ENCODE assay signal across 8 cellular contexts in the genomic region with DNA sequence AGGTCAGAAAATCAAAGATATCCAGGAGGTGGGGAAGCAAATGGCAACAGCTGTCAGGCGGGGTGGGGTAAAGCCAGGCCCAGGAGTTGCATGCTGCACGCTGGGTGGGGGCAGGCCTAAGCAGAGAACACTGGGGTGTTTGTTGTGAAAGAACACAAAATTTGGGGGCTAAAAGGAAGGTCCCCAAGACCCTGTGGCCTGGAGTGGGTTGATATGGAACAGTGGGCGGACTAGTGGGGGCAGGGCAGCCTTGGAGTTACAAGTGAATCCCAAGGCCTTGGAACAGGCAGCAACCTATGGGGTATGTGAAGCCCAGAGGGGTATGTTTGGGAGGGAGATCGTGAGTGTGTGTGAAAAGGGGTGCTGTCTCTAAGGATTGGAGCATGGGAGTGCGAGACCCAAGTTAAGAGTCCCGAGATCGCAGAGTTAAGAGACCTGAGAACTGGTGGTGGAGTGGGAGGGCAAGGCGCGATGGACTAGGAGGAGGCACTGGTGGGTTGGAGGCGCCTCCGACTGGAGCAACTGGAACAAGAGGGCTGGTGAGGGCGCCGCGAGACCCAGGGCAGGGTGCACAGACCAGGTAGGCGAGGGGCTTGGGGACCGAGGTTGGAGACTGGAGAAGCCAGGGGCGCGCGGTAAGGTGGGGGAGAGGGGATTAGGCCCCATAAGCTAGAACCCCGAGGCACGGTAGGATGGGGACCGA. TPM values are rescaled to one million over a fixed set of nuclear protein-coding genes. Genes with fewer than 3 reads are reported as not detected.
DNase-seq lines count a peak whose midpoint lies in the region; ATAC-seq and TF ChIP-seq lines count a peak whose summit lies in the region.

No MANE protein-coding gene starts in this region.

- no peak for TF ChIP-seq CTCF in GM12875 (IDR thresholded peaks at IDR 0.05; ENCODE audit: borderline replicate concordance, insufficient read depth, low read depth, low read length)
- TF ChIP-seq CTCF in RWPE1 (conservative IDR thresholded peaks at IDR 0.05; ENCODE audit: low read depth): no peak
- TF ChIP-seq CTCF in colonic mucosa (IDR thresholded peaks at IDR 0.05): no peak
- TF ChIP-seq CTCF in lower leg skin (IDR thresholded peaks at IDR 0.05): no peak

- H3K27me3 ChIP-seq in colonic mucosa: no peaks in the 10 kb centered on the region

- no peak for TF ChIP-seq POLR2A in lower leg skin (IDR thresholded peaks at IDR 0.05)

- H3K4me3 ChIP-seq in GM12875 (ENCODE audit: low read depth, low read length) (peak overlapping the region; percentile 54), colonic mucosa (peak overlapping the region; percentile 84), lower leg skin (ENCODE audit: low read depth, poor library complexity, severe bottlenecking) (peak overlapping the region; percentile 60)

- WGBS in lower leg skin, 2 donors: 11 to 13% methylated on average over 22 of the region's 22 CpGs

- POLR2A ChIA-PET in RWPE1 (lab: Yijun Ruan, JAX; ENCODE audit: low non-redundant PET): interaction anchor here (0.9 to 2.0 kb wide), 2 partner anchors 74 to 78 kb away, joined by 3 to 4 read pairs; a partner anchor contains a TSS

- DNase-seq in RWPE1 (ENCODE audit: low spot score): peak; percentile 17
- peak; percentile 41 for DNase-seq in colonic mucosa
- no peak for DNase-seq in lower leg skin (ENCODE audit: low spot score in 2 of 2)
- no peak for DNase-seq in KG1 (lab: John Stamatoyannopoulos, UW)
- DNase-seq in middle frontal gyrus (ENCODE audit: extremely low spot score, low spot score): no peak

- CTCF ChIA-PET in RWPE1 (lab: Yijun Ruan, JAX): no interaction called here

- peak overlapping the region; percentile 89 to 92 for H3K9ac ChIP-seq in colonic mucosa (ENCODE audit: low read depth in 2 of 2, low read length in 2 of 2)

- no peaks in the 10 kb centered on the region for H3K9me3 ChIP-seq in colonic mucosa

- ATAC-seq in HG02759 (IDR thresholded peaks at IDR 0.05; ENCODE audit: unreplicated experiment): peak; percentile 10

- H3K27ac ChIP-seq in RWPE1: peak overlapping the region; percentile 86
- peak overlapping the region; percentile 87 for H3K27ac ChIP-seq in colonic mucosa
- H3K27ac ChIP-seq in temporal lobe (ENCODE audit: low read depth, low read length): peak overlapping the region; percentile 86

- peaks cover 7% of the 10 kb centered on the region for H3K4me1 ChIP-seq in colonic mucosa

- intact Hi-C loops in colonic mucosa (cut with DNase I): no loop called here
- intact Hi-C loops in lower leg skin (cut with DNase I; ENCODE audit: low total_unique reads): no loop called here

- H3K36me3 ChIP-seq in colonic mucosa: no peaks in the 10 kb centered on the region

RNA-seq across cellular contexts. Expression of a gene that starts 0.7 kb away (rescaled TPM):
- total RNA-seq in colonic mucosa (10 to 100 TPM; 13.7 to 15.3 TPM), lower leg skin (10 to 100 TPM; 11.8 to 18.2 (median 13.6) TPM), temporal lobe (12.8 TPM)

RNA-seq across cellular contexts. Expression of a gene that starts 6.2 kb away (rescaled TPM):
- 100 to 1,000 TPM in 1 of 2 donors, 10 to 100 TPM in 1; 73.2 to 112 TPM for total RNA-seq in colonic mucosa
- 10 to 100 TPM; 19.0 to 37.9 (median 27.3) TPM for total RNA-seq in lower leg skin
- 8.4 TPM for total RNA-seq in temporal lobe

RNA-seq across cellular contexts. Expression of a gene that starts 6.4 kb away (rescaled TPM):
- 100 to 1,000 TPM in 1 of 2 donors, 10 to 100 TPM in 1; 98.8 to 101 TPM for total RNA-seq in colonic mucosa
- total RNA-seq in lower leg skin: 10 to 100 TPM; 18.0 to 25.7 (median 21.3) TPM
- total RNA-seq in temporal lobe: 18.4 TPM

RNA-seq across cellular contexts. Expression of a gene that starts 23.1 kb away (rescaled TPM):
- total RNA-seq in colonic mucosa (10 to 100 TPM; 15.1 to 15.9 TPM), lower leg skin (10 to 100 TPM; 40.9 to 51.9 (median 49.7) TPM), temporal lobe (17.9 TPM)

RNA-seq across cellular contexts. Expression of a gene that starts 31.6 kb away (rescaled TPM):
- total RNA-seq in colonic mucosa (10 to 100 TPM; 35.5 to 61.4 TPM), lower leg skin (10 to 100 TPM; 38.5 to 61.9 (median 56.7) TPM), temporal lobe (35.9 TPM)

Comparison
In these comparisons a context has a peak if more than half of its experiments do, and no peak if none do; other contexts are left out.
1. DNase-seq: peak in RWPE1 (single experiment) and colonic mucosa (single experiment); none in lower leg skin (0 of 2), KG1 (single experiment) and middle frontal gyrus (single experiment).
2. Peak in every context shown above with its lines, with median percentiles within 50 percentile points of each other: H3K4me3 ChIP-seq and H3K27ac ChIP-seq.